2 cellular contexts compared by ENCODE assay signal in the genomic region with DNA sequence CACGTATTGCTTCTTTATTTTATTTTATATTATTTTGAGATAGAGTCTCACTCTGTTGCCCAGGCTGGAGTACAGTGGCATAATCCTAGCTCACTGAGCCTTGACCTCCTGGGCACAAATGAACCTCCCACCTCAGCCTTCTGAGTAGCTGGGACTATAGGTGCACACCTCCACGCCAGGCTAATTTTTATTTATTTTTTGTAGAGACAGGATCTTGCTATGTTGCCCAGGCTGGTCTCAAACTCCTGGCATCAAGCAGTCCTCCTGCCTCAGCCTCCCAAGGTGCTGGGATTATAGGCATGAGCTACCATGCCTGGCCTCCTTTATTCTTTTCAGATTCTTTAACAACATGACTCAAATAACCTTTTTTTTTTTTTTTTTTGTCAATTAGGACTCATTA. TPM values are rescaled to one million over a fixed set of nuclear protein-coding genes. Genes with fewer than 3 reads are reported as not detected.
"Had no signal": no experiment of that assay in that cellular context is flagged by ENCODE, and none has a peak within 500 bp of the region (broad histone marks: within the 10 kb centered on the region; RNA-seq: fewer than 3 reads in every experiment).

No MANE protein-coding gene starts in this region.

RNA-seq across cellular contexts. Expression of a gene that starts 6.7 kb away (rescaled TPM):
- total RNA-seq: HT-29 had no signal
- polyA plus RNA-seq: HepG2 had no signal
